In the genomic region with DNA sequence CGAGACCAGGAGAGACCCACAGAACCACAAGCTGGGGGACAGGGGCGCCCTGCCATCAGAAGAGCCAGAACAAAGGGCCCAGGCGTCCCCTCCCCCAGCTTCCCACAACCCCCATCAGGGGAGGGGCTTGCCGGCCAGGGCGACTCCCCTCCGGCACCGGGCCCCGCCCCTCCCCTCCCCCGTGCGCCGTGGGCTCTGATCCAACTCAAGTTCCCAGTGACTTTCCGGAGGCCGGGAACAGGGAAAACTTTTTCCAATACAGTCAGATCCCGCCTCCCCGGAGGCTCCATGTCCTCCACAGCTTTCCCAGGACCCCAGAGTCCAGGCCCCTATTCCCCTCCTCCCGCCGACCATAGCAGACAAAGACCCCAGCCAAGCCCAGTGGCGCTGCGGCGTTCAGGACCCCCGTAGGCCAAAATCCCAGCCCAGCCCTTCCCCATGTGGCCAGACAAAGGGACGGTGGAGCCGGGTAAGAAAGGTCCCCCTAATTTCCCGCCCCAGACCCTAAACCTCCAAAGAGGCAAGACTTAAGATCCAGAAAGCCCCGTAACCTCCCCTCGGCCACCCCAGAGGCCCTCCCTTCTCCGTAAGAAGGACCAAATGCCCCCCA, we compare ENCODE assay signal across 1 cellular context.
TF ChIP-seq lines count a peak whose summit lies in the region.

No MANE protein-coding gene starts in this region.

TF ChIP-seq in HEK293, 187 proteins besides CTCF, POLR2A, EP300 and RAD21 (continued from another document):
- TF ChIP-seq FEZF1 (tag by site-specific recombination; IDR thresholded peaks at IDR 0.05), result no peak
- TF ChIP-seq ZNF658 (tag by site-specific recombination; IDR thresholded peaks at IDR 0.05), result no peak
- TF ChIP-seq ZNF610 (tag by site-specific recombination; IDR thresholded peaks at IDR 0.05; ENCODE audit: borderline replicate concordance), result 0 out of 2 replicates have a peak, but pooled peaks have one; percentile 29
- no peak for TF ChIP-seq ZNF791 (tag by site-specific recombination; IDR thresholded peaks at IDR 0.05)
- peak; percentile 96 for TF ChIP-seq IKZF3 (tag by site-specific recombination; IDR thresholded peaks at IDR 0.05)
- TF ChIP-seq, protein P1, sequence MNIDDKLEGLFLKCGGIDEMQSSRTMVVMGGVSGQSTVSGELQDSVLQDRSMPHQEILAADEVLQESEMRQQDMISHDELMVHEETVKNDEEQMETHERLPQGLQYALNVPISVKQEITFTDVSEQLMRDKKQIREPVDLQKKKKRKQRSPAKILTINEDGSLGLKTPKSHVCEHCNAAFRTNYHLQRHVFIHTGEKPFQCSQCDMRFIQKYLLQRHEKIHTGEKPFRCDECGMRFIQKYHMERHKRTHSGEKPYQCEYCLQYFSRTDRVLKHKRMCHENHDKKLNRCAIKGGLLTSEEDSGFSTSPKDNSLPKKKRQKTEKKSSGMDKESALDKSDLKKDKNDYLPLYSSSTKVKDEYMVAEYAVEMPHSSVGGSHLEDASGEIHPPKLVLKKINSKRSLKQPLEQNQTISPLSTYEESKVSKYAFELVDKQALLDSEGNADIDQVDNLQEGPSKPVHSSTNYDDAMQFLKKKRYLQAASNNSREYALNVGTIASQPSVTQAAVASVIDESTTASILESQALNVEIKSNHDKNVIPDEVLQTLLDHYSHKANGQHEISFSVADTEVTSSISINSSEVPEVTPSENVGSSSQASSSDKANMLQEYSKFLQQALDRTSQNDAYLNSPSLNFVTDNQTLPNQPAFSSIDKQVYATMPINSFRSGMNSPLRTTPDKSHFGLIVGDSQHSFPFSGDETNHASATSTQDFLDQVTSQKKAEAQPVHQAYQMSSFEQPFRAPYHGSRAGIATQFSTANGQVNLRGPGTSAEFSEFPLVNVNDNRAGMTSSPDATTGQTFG (tag by site-specific recombination; IDR thresholded peaks at IDR 0.05; ENCODE audit: borderline replicate concordance), result no peak
- TF ChIP-seq ZNF600 (tag by site-specific recombination; IDR thresholded peaks at IDR 0.05), result peak; percentile 22
- TF ChIP-seq ZNF660 (tag by site-specific recombination; IDR thresholded peaks at IDR 0.05), result no peak
- TF ChIP-seq, protein P2, sequence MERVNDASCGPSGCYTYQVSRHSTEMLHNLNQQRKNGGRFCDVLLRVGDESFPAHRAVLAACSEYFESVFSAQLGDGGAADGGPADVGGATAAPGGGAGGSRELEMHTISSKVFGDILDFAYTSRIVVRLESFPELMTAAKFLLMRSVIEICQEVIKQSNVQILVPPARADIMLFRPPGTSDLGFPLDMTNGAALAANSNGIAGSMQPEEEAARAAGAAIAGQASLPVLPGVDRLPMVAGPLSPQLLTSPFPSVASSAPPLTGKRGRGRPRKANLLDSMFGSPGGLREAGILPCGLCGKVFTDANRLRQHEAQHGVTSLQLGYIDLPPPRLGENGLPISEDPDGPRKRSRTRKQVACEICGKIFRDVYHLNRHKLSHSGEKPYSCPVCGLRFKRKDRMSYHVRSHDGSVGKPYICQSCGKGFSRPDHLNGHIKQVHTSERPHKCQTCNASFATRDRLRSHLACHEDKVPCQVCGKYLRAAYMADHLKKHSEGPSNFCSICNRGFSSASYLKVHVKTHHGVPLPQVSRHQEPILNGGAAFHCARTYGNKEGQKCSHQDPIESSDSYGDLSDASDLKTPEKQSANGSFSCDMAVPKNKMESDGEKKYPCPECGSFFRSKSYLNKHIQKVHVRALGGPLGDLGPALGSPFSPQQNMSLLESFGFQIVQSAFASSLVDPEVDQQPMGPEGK (tag by site-specific recombination; IDR thresholded peaks at IDR 0.05), result peak; percentile 76
- TF ChIP-seq GLIS1 (tag by site-specific recombination; IDR thresholded peaks at IDR 0.05), result peak; percentile 15; the same call in 1 of the 2 replicates
- TF ChIP-seq KLF1 (tag by site-specific recombination; IDR thresholded peaks at IDR 0.05), result peak; percentile 84
- TF ChIP-seq, protein P3, sequence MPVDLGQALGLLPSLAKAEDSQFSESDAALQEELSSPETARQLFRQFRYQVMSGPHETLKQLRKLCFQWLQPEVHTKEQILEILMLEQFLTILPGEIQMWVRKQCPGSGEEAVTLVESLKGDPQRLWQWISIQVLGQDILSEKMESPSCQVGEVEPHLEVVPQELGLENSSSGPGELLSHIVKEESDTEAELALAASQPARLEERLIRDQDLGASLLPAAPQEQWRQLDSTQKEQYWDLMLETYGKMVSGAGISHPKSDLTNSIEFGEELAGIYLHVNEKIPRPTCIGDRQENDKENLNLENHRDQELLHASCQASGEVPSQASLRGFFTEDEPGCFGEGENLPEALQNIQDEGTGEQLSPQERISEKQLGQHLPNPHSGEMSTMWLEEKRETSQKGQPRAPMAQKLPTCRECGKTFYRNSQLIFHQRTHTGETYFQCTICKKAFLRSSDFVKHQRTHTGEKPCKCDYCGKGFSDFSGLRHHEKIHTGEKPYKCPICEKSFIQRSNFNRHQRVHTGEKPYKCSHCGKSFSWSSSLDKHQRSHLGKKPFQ (tag by site-specific recombination; IDR thresholded peaks at IDR 0.05), result no peak
